1 cellular context compared by ENCODE assay signal in genomic region chr6:18044108-18044783, GRCh38.
TF ChIP-seq lines count a peak whose summit lies in the region.

No MANE protein-coding gene starts in this region.

TF ChIP-seq in HepG2, 621 proteins besides CTCF, POLR2A, EP300 and RAD21:
- no peak for TF ChIP-seq ZFP91 (CRISPR knock-in tag; IDR thresholded peaks at IDR 0.05; ENCODE audit: borderline replicate concordance)
- TF ChIP-seq POGZ (CRISPR knock-in tag; IDR thresholded peaks at IDR 0.05): no peak
- no peak for TF ChIP-seq ARID2 (CRISPR knock-in tag; IDR thresholded peaks at IDR 0.05; ENCODE audit: borderline replicate concordance)
- TF ChIP-seq DR1 (CRISPR knock-in tag; IDR thresholded peaks at IDR 0.05): no peak
- TF ChIP-seq ZFP62 (CRISPR knock-in tag; IDR thresholded peaks at IDR 0.05): no peak
- TF ChIP-seq ELK4 (CRISPR knock-in tag; IDR thresholded peaks at IDR 0.05; ENCODE audit: borderline replicate concordance): no peak
- TF ChIP-seq ARID4A (CRISPR knock-in tag; IDR thresholded peaks at IDR 0.05; ENCODE audit: borderline replicate concordance): no peak
- peak; percentile 78 for TF ChIP-seq CEBPB (IDR thresholded peaks at IDR 0.05; ENCODE audit: borderline replicate concordance, low read depth, low read length)
- TF ChIP-seq ZFP36L1 (CRISPR knock-in tag; IDR thresholded peaks at IDR 0.05): no peak
- no peak for TF ChIP-seq JUND (CRISPR knock-in tag; IDR thresholded peaks at IDR 0.05)
- no peak for TF ChIP-seq MXD3 (CRISPR knock-in tag; IDR thresholded peaks at IDR 0.05)
- TF ChIP-seq ZFYVE20 (CRISPR knock-in tag; IDR thresholded peaks at IDR 0.05; ENCODE audit: borderline replicate concordance, low read depth): no peak
- TF ChIP-seq CEBPG (CRISPR knock-in tag; IDR thresholded peaks at IDR 0.05): 0 out of 2 replicates have a peak, but pooled peaks have one; percentile 9
- TF ChIP-seq SMAD1 (CRISPR knock-in tag; IDR thresholded peaks at IDR 0.05; ENCODE audit: borderline replicate concordance, low read depth): no peak
